In the genomic region with DNA sequence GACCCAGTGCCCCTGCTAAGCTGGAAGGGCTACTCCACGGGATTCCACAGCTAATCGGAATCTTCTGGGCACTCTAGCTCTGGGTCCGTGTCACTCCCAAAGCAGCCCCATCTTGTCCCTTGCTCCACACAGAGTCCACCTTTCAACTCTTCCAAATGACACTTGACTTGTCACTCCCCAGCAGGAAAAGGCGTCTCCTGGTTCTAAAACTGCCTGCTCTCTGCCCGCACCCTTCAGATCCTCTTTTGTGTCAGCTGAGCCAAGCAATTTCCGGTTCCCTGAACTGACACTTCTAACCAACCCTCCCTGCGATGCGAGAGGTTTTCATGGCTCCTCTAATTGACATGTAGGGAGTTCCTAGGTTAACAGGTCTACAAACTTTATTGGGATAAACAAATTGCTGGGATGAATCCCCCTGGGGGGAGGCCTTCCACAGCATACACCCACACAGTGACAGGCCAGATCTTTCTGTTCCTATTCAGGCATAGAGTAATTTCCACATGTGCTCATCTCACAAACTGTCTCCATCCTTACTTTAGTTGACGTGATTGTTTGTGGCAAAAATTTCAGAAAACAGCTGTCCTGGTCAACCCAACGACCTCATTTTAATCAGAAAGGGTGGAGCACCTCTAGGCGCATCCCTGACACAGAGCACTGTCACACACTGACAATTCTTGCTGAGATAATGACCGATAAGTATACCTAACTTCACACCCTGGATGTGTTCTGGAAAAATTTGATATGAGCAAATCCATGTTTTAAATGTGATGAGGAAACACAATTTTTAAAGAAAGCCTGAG, we compare ENCODE assay signal across 8 cellular contexts.
DNase-seq lines count a peak whose midpoint lies in the region; ATAC-seq and TF ChIP-seq lines count a peak whose summit lies in the region.

No MANE protein-coding gene starts in this region.

- TF ChIP-seq POLR2A in thyroid gland (IDR thresholded peaks at IDR 0.05) = no peak

- TF ChIP-seq CTCF in lung (IDR thresholded peaks at IDR 0.05; ENCODE audit: control extremely low read depth, extremely low read depth) = no peak
- no peak for TF ChIP-seq CTCF in thyroid gland (IDR thresholded peaks at IDR 0.05)

- no peaks in the 10 kb centered on the region for H3K36me3 ChIP-seq in lung (ENCODE audit: control insufficient read depth in 2 of 2, insufficient read depth in 2 of 2, low read length in 2 of 2)
- H3K36me3 ChIP-seq in thyroid gland = no peaks in the 10 kb centered on the region

- H3K9me3 ChIP-seq in lung (ENCODE audit: control insufficient read depth in 2 of 2, insufficient read depth in 1 of 2, low read length in 1 of 2) (no peaks in the 10 kb centered on the region), thyroid gland (no peaks in the 10 kb centered on the region)

- no peak overlapping the region for H3K4me3 ChIP-seq in lung
- H3K4me3 ChIP-seq in thyroid gland (replicated peaks in 1 of 3) = no peak overlapping the region

- DNase-seq in ELR (ENCODE audit: low read depth) (peak; percentile 59), NCI-H2227 (lab: John Stamatoyannopoulos, UW; ENCODE audit: unreplicated experiment) (peak; percentile 30), lung (ENCODE audit: low spot score) (peak; percentile 54), thyroid gland (peak; percentile 29 to 32), NCI-H2107 (lab: John Stamatoyannopoulos, UW) (no peak), NCI-H1105 (lab: John Stamatoyannopoulos, UW) (no peak)

- H3K27ac ChIP-seq in adipose tissue (ENCODE audit: low read depth, low read length) = peak overlapping the region; percentile 76
- peak overlapping the region; percentile 91 to 96 for H3K27ac ChIP-seq in lung (ENCODE audit: low read depth in 1 of 2, low read length in 1 of 2)
- peak overlapping the region; percentile 37 to 65 (median 57) for H3K27ac ChIP-seq in thyroid gland

- intact Hi-C loops in thyroid gland (cut with DNase I) = no loop called here

- ATAC-seq in lung (ENCODE audit: insufficient read depth, low FRiP score) (peak; percentile 42), HG03469 (IDR thresholded peaks at IDR 0.05; ENCODE audit: unreplicated experiment) (no peak)

- H3K27me3 ChIP-seq in lung (ENCODE audit: control insufficient read depth, insufficient read depth) = no peaks in the 10 kb centered on the region
- H3K27me3 ChIP-seq in thyroid gland = no peaks in the 10 kb centered on the region

- H3K4me1 ChIP-seq in lung (ENCODE audit: control insufficient read depth in 2 of 2, insufficient read depth in 2 of 2, low read length in 2 of 2) (peaks cover 22 to 48% of the 10 kb centered on the region in 2 donors), thyroid gland (peaks cover 16 to 38% of the 10 kb centered on the region in 2 donors)

- 34 to 78% (median 49%) methylated on average over 12 of the region's 12 CpGs for WGBS in adipose tissue, 3 donors
- 35 to 39% methylated on average over 12 of the region's 12 CpGs for WGBS in lung, 2 donors
- WGBS in thyroid gland, 2 donors = 50 to 53% methylated on average over 12 of the region's 12 CpGs

Comparison
In these comparisons a context has a peak if more than half of its experiments do, and no peak if none do; other contexts are left out.
1. DNase-seq: peak in ELR (single experiment), NCI-H2227 (single experiment), lung (single experiment) and thyroid gland (2 of 2); none in NCI-H2107 (single experiment) and NCI-H1105 (single experiment).
2. Peak in every context shown above with its lines, with median percentiles within 50 percentile points of each other: H3K27ac ChIP-seq.